ENCODE assay signal across 20 cellular contexts in genomic region chr9:91678807-91679206, GRCh38.
DNase-seq lines count a peak whose midpoint lies in the region; ATAC-seq and TF ChIP-seq lines count a peak whose summit lies in the region.
"Had no signal": no experiment of that assay in that cellular context is flagged by ENCODE, and none has a peak within 500 bp of the region (broad histone marks: within the 10 kb centered on the region; RNA-seq: fewer than 3 reads in every experiment).

No MANE protein-coding gene starts in this region.

- no peaks in the 10 kb centered on the region for H3K79me1 ChIP-seq in H9 (ENCODE audit: insufficient read depth, low read depth, low read length, poor library complexity, severe bottlenecking)

- CTCF ChIA-PET in WTC11 (lab: Charles Lee), result no interaction called here

- DNase-seq in H9 (no peak), WTC11 (ENCODE audit: low spot score) (no peak), medulla oblongata (ENCODE audit: extremely low spot score) (peak; percentile 9), upper lobe of right lung (no peak)
- DNase-seq in activated T-cell treated with anti-CD3 and anti-CD28 coated beads, Interleukin-2, amount 50 U/mL, for 24 hours, result no peak
- no peak for DNase-seq in activated T-cell treated with anti-CD3 and anti-CD28 coated beads, Interleukin-2, amount 50 U/mL, for 4 hours
- DNase-seq: CD4-positive, alpha-beta T cell; COR-L47; DMS79; IMR-90; NCI-H1694 treated with DMSO at 0.1 percent for 48 hours; NCI-H2081 treated with DMSO at 0.1 percent for 48 hours; NCI-H2171 treated with DMSO at 0.1 percent for 48 hours; NCI-H446 treated with DMSO at 0.1 percent for 48 hours; NCI-H526 treated with DMSO at 0.1 percent for 48 hours; OCI-M1; Right ventricle myocardium superior had no signal

- H3K9me3 ChIP-seq in H9 (ENCODE audit: control insufficient read depth, low read depth, low read length) (no peaks in the 10 kb centered on the region), upper lobe of right lung (no peaks in the 10 kb centered on the region)
- H3K9me3 ChIP-seq: HAP-1 had no signal

- H3K4me1 ChIP-seq in H9 (ENCODE audit: insufficient read depth, low read length), result no peaks in the 10 kb centered on the region
- peaks cover 10% of the 10 kb centered on the region for H3K4me1 ChIP-seq in upper lobe of right lung

- no peak overlapping the region for H3K4me3 Mint-ChIP-seq in H9
- no peak overlapping the region for H3K4me3 Mint-ChIP-seq in WTC11
- H3K4me3 Mint-ChIP-seq in activated T-cell treated with anti-CD3 and anti-CD28 coated beads, Interleukin-2, amount 50 U/mL, for 24 hours, result no peak overlapping the region
- no peak overlapping the region for H3K4me3 Mint-ChIP-seq in activated T-cell treated with anti-CD3 and anti-CD28 coated beads, Interleukin-2, amount 50 U/mL, for 4 hours
- H3K4me3 Mint-ChIP-seq: CD4-positive, alpha-beta T cell had no signal

- no CpG with 5 or more reads among the region's 3 CpGs for WGBS in H9 (ENCODE audit: extremely low coverage, insufficient read length, low lambda C conversion rate)

- H3T11ph ChIP-seq in H9 (ENCODE audit: low read length), result no peak overlapping the region

- no peak overlapping the region for H3K27ac ChIP-seq in H9 (ENCODE audit: insufficient read length, low read depth, low read length)
- H3K27ac ChIP-seq in upper lobe of right lung, result no peak overlapping the region
- H3K27ac ChIP-seq: KMS-11 had no signal

- H3K56ac ChIP-seq in H9 (ENCODE audit: insufficient read length, low read depth, low read length), result no peak overlapping the region

- H3K4me2 ChIP-seq in H9 (ENCODE audit: insufficient read depth, insufficient read length, low read length), result no peak overlapping the region
- H3K4me2 ChIP-seq: KMS-11 had no signal

- H2BK120ac ChIP-seq in H9 (ENCODE audit: low read depth, low read length, poor library complexity, severe bottlenecking), result no peak overlapping the region

- H3K27me3 ChIP-seq in H9 (ENCODE audit: insufficient read depth, low read length) (no peaks in the 10 kb centered on the region), upper lobe of right lung (peaks cover 9% of the 10 kb centered on the region)

- no peak overlapping the region for H4K5ac ChIP-seq in H9 (ENCODE audit: insufficient read length, low read depth, low read length)

- intact Hi-C loops in upper lobe of right lung (cut with DNase I), result no loop called here

- no peak overlapping the region for H2AFZ ChIP-seq in H9 (ENCODE audit: low read length)

- H3K4me3 ChIP-seq in upper lobe of right lung, result no peak overlapping the region
- H3K4me3 ChIP-seq: HAP-1 had no signal

- no peak overlapping the region for H2AK5ac ChIP-seq in H9 (ENCODE audit: insufficient read length, low read length)

- H3K18ac ChIP-seq in H9 (ENCODE audit: insufficient read length, low read depth, low read length), result no peak overlapping the region

- H3K9ac ChIP-seq in H9 (ENCODE audit: extremely low read depth, insufficient read length, low read length), result no peak overlapping the region
- H3K9ac ChIP-seq: KMS-11 had no signal

- no peaks in the 10 kb centered on the region for H3K23me2 ChIP-seq in H9 (ENCODE audit: insufficient read length, low read depth, low read length, poor library complexity, severe bottlenecking)

- H4K20me1 ChIP-seq in H9 (ENCODE audit: control insufficient read depth, insufficient read depth, insufficient read length), result no peaks in the 10 kb centered on the region

- no peak overlapping the region for H3K4ac ChIP-seq in H9 (ENCODE audit: low read depth, low read length)

- H4K91ac ChIP-seq in H9 (ENCODE audit: insufficient read length, low read depth, low read length), result no peak overlapping the region

- no peak overlapping the region for H3K23ac ChIP-seq in H9 (ENCODE audit: insufficient read length, low read depth, low read length)

- no peak overlapping the region for H2BK5ac ChIP-seq in H9 (ENCODE audit: insufficient read length, low read length)

- H3K27ac Mint-ChIP-seq in H9, result peak overlapping the region in 2 of 3 experiments; percentile 8 to 77; a peak in 3 of 7 replicates
- no peak overlapping the region; the same call in 1 of the 2 replicates for H3K27ac Mint-ChIP-seq in WTC11
- H3K27ac Mint-ChIP-seq in activated T-cell treated with anti-CD3 and anti-CD28 coated beads, Interleukin-2, amount 50 U/mL, for 24 hours, result no peak overlapping the region
- H3K27ac Mint-ChIP-seq: CD4-positive, alpha-beta T cell had no signal

- TF ChIP-seq CTCF in H9 (conservative IDR thresholded peaks at IDR 0.05), result no peak
- TF ChIP-seq CTCF in WTC11 (IDR thresholded peaks at IDR 0.05), result no peak
- no peak for TF ChIP-seq CTCF in upper lobe of right lung (IDR thresholded peaks at IDR 0.05)

- no peak overlapping the region for H3K14ac ChIP-seq in H9 (ENCODE audit: insufficient read depth, low read length)

- H2BK20ac ChIP-seq in H9 (ENCODE audit: low read depth, low read length, poor library complexity, severe bottlenecking), result no peak overlapping the region

- H3K9me3 Mint-ChIP-seq in H9 (no peaks in the 10 kb centered on the region), WTC11 (no peaks in the 10 kb centered on the region)
- H3K9me3 Mint-ChIP-seq in activated T-cell treated with anti-CD3 and anti-CD28 coated beads, Interleukin-2, amount 50 U/mL, for 24 hours, result no peaks in the 10 kb centered on the region
- H3K9me3 Mint-ChIP-seq in activated T-cell treated with anti-CD3 and anti-CD28 coated beads, Interleukin-2, amount 50 U/mL, for 4 hours, result no peaks in the 10 kb centered on the region
- H3K9me3 Mint-ChIP-seq: CD4-positive, alpha-beta T cell had no signal

- H2BK15ac ChIP-seq in H9 (ENCODE audit: low read depth, low read length), result no peak overlapping the region

- H3K27me3 Mint-ChIP-seq in H9 (ENCODE audit: low read depth) (peaks cover 2% of the 10 kb centered on the region), WTC11 (ENCODE audit: low read depth) (peaks cover 2% of the 10 kb centered on the region; the same call in 1 of the 2 replicates)
- peaks cover 66% of the 10 kb centered on the region for H3K27me3 Mint-ChIP-seq in activated T-cell treated with anti-CD3 and anti-CD28 coated beads, Interleukin-2, amount 50 U/mL, for 24 hours
- peaks cover 37% of the 10 kb centered on the region for H3K27me3 Mint-ChIP-seq in activated T-cell treated with anti-CD3 and anti-CD28 coated beads, Interleukin-2, amount 50 U/mL, for 4 hours (ENCODE audit: low read depth)

- POLR2A ChIA-PET in WTC11 (lab: Charles Lee), result no interaction called here

- no peaks in the 10 kb centered on the region for H3K36me3 Mint-ChIP-seq in H9 (ENCODE audit: insufficient read depth in 1 of 3, low read depth in 3 of 3)
- H3K36me3 Mint-ChIP-seq in WTC11, result no peaks in the 10 kb centered on the region
- no peaks in the 10 kb centered on the region for H3K36me3 Mint-ChIP-seq in activated T-cell treated with anti-CD3 and anti-CD28 coated beads, Interleukin-2, amount 50 U/mL, for 24 hours (ENCODE audit: low read depth)
- H3K36me3 Mint-ChIP-seq in activated T-cell treated with anti-CD3 and anti-CD28 coated beads, Interleukin-2, amount 50 U/mL, for 4 hours (ENCODE audit: insufficient read depth), result no peaks in the 10 kb centered on the region

- peaks cover 25 to 26% of the 10 kb centered on the region in 2 experiments for H3K4me1 Mint-ChIP-seq in H9
- H3K4me1 Mint-ChIP-seq in WTC11, result peaks cover 29% of the 10 kb centered on the region
- peaks cover 4% of the 10 kb centered on the region for H3K4me1 Mint-ChIP-seq in activated T-cell treated with anti-CD3 and anti-CD28 coated beads, Interleukin-2, amount 50 U/mL, for 24 hours (ENCODE audit: low read depth)
- H3K4me1 Mint-ChIP-seq in activated T-cell treated with anti-CD3 and anti-CD28 coated beads, Interleukin-2, amount 50 U/mL, for 4 hours (ENCODE audit: low read depth), result peaks cover 3% of the 10 kb centered on the region

- no peak overlapping the region for H2BK12ac ChIP-seq in H9 (ENCODE audit: insufficient read length, low read depth, low read length)

- no peak overlapping the region for H4K8ac ChIP-seq in H9 (replicated peaks; ENCODE audit: insufficient read length, low read depth, low read length)

- H3K79me2 ChIP-seq in H9 (ENCODE audit: insufficient read depth, low read length), result no peaks in the 10 kb centered on the region

- H3K36me3 ChIP-seq in upper lobe of right lung, result no peaks in the 10 kb centered on the region
- H3K36me3 ChIP-seq: HAP-1 had no signal

- ATAC-seq in WTC11 (peak; percentile 36; the same call in 1 of the 2 replicates), upper lobe of right lung (peak; percentile 41), HG03135 (IDR thresholded peaks at IDR 0.05; ENCODE audit: unreplicated experiment) (no peak)
- ATAC-seq in activated T-cell treated with anti-CD3 and anti-CD28 coated beads, Interleukin-2, amount 50 U/mL, for 4 hours, result no peak

TF ChIP-seq in WTC11, 78 proteins besides CTCF, POLR2A, EP300 and RAD21 (continues in another document):
- no peak for TF ChIP-seq GTF2I (CRISPR knock-in tag; conservative IDR thresholded peaks at IDR 0.05)
- TF ChIP-seq HMGXB4 (CRISPR knock-in tag; IDR thresholded peaks at IDR 0.05), result no peak
- TF ChIP-seq TEAD4 (CRISPR knock-in tag; IDR thresholded peaks at IDR 0.05), result no peak
- TF ChIP-seq CREB1 (CRISPR knock-in tag; IDR thresholded peaks at IDR 0.05), result no peak
- no peak for TF ChIP-seq ZNF232 (CRISPR knock-in tag; IDR thresholded peaks at IDR 0.05)
- TF ChIP-seq E2F5 (CRISPR knock-in tag; IDR thresholded peaks at IDR 0.05), result no peak
- no peak for TF ChIP-seq JAZF1 (CRISPR knock-in tag; IDR thresholded peaks at IDR 0.05)
- TF ChIP-seq ELF4 (CRISPR knock-in tag; IDR thresholded peaks at IDR 0.05; ENCODE audit: low read depth), result no peak
- no peak for TF ChIP-seq ZNF671 (CRISPR knock-in tag; IDR thresholded peaks at IDR 0.05)
- no peak for TF ChIP-seq FOXP1 (CRISPR knock-in tag; IDR thresholded peaks at IDR 0.05; ENCODE audit: borderline replicate concordance)

Comparison
In these comparisons a context has a peak if more than half of its experiments do, and no peak if none do; other contexts are left out.
1. H3K27ac Mint-ChIP-seq: peak in H9 (2 of 3); none in WTC11 (single experiment) and activated T-cell treated with anti-CD3 and anti-CD28 coated beads, Interleukin-2, amount 50 U/mL, for 24 hours (single experiment).
2. ATAC-seq: peak in WTC11 (single experiment) and upper lobe of right lung (single experiment); none in activated T-cell treated with anti-CD3 and anti-CD28 coated beads, Interleukin-2, amount 50 U/mL, for 4 hours (0 of 2) and HG03135 (single experiment).